Comparison of ENCODE assay signal across 12 cellular contexts in the genomic region with DNA sequence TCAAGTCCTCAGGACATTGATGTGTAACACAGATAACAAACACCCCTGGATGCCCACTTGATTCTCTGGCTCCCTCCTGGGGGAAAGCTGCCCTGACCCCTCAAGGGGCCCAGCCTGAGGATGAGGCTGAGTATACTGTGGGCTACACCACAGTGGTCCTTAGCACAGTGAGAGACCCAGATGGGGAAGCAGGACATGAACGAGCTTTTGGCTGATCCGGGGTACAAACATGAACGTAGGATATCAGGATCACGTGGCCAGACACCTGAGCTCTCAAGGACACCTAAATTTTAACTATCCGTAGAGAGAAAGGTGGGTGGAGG.
A peak's percentile ranks its signal among the peaks of the same experiment; 100 is the strongest.
DNase-seq lines count a peak whose midpoint lies in the region; ATAC-seq and TF ChIP-seq lines count a peak whose summit lies in the region.
"Had no signal": no experiment of that assay in that cellular context is flagged by ENCODE, and none has a peak within 500 bp of the region (broad histone marks: within the 10 kb centered on the region; RNA-seq: fewer than 3 reads in every experiment).

No MANE protein-coding gene starts in this region.

- H3K4me1 ChIP-seq in Karpas-422 (ENCODE audit: low read length) (peaks cover 64% of the 10 kb centered on the region), endocrine pancreas (ENCODE audit: control insufficient read depth, insufficient read depth, low read length) (no peaks in the 10 kb centered on the region), smooth muscle cell (ENCODE audit: low read depth) (no peaks in the 10 kb centered on the region)
- H3K4me1 ChIP-seq: foreskin keratinocyte, left ventricle myocardium inferior had no signal

- DNase-seq in Karpas-422 (no peak), smooth muscle cell (lab: John Stamatoyannopoulos, UW; ENCODE audit: unreplicated experiment) (no peak), DMS153 treated with DMSO at 0.1 percent for 48 hours (lab: John Stamatoyannopoulos, UW; ENCODE audit: unreplicated experiment) (no peak), AML-193 (lab: John Stamatoyannopoulos, UW) (no peak), HUDEP-2 (lab: John Stamatoyannopoulos, UW; ENCODE audit: unreplicated experiment in 76 of 76) (no peak)
- DNase-seq: cerebellar nuclear complex, left ventricle myocardium inferior, NCI-H226 had no signal

- H3K27ac ChIP-seq in Karpas-422 (ENCODE audit: low read length): peak overlapping the region; percentile 76
- H3K27ac ChIP-seq in smooth muscle cell (ENCODE audit: low read depth): no peak overlapping the region
- H3K27ac ChIP-seq: foreskin keratinocyte, left ventricle myocardium inferior had no signal

- H3K4me2 ChIP-seq in Karpas-422 (ENCODE audit: low read depth, low read length, poor library complexity, severe bottlenecking) (peak overlapping the region; percentile 66), smooth muscle cell (no peak overlapping the region)

- no peaks in the 10 kb centered on the region for H3K9me2 ChIP-seq in Karpas-422 (replicated peaks; ENCODE audit: insufficient read depth, low read length)

- no peak for TF ChIP-seq CTCF in smooth muscle cell (IDR thresholded peaks at IDR 0.05; ENCODE audit: borderline replicate concordance, insufficient read depth, poor library complexity, severe bottlenecking)

- ATAC-seq in GM19438 (IDR thresholded peaks at IDR 0.05; ENCODE audit: low read depth, unreplicated experiment) (peak; percentile 10), HG02571 (IDR thresholded peaks at IDR 0.05; ENCODE audit: unreplicated experiment) (no peak)

- H3K9ac ChIP-seq in Karpas-422 (ENCODE audit: low read length): peak overlapping the region; percentile 54
- peak overlapping the region; percentile 6 for H3K9ac ChIP-seq in endocrine pancreas (ENCODE audit: control insufficient read depth, insufficient read depth, low read length)
- no peak overlapping the region for H3K9ac ChIP-seq in smooth muscle cell (ENCODE audit: low read depth)

- H3K79me2 ChIP-seq in Karpas-422 (ENCODE audit: low read length) (no peaks in the 10 kb centered on the region), smooth muscle cell (ENCODE audit: low read depth) (no peaks in the 10 kb centered on the region)

- peak overlapping the region; percentile 27; the same call in 1 of the 2 replicates for H3K4me3 ChIP-seq in Karpas-422 (ENCODE audit: low read length)
- no peak overlapping the region for H3K4me3 ChIP-seq in endocrine pancreas (ENCODE audit: control insufficient read depth, insufficient read depth, low read length)
- no peak overlapping the region for H3K4me3 ChIP-seq in smooth muscle cell
- H3K4me3 ChIP-seq: left ventricle myocardium inferior had no signal

- H2AFZ ChIP-seq in Karpas-422 (ENCODE audit: low read length): peak overlapping the region; percentile 39; the same call in 1 of the 2 replicates
- H2AFZ ChIP-seq in smooth muscle cell (ENCODE audit: low read depth): peak overlapping the region; percentile 13

- WGBS in smooth muscle cell (ENCODE audit: low lambda C conversion rate): 76% methylated on average over 5 of the region's 5 CpGs

- H3K27me3 ChIP-seq in Karpas-422 (ENCODE audit: low read length) (no peaks in the 10 kb centered on the region), endocrine pancreas (ENCODE audit: control insufficient read depth, insufficient read depth, low read length) (no peaks in the 10 kb centered on the region), smooth muscle cell (ENCODE audit: low read depth) (peaks cover 44% of the 10 kb centered on the region)

- H3F3A ChIP-seq in smooth muscle cell (ENCODE audit: low read depth): no peaks in the 10 kb centered on the region

- H4K20me1 ChIP-seq in Karpas-422 (ENCODE audit: insufficient read depth, low read depth, low read length) (no peaks in the 10 kb centered on the region), smooth muscle cell (ENCODE audit: low read depth) (no peaks in the 10 kb centered on the region)

- H3K9me3 ChIP-seq in Karpas-422 (ENCODE audit: low read length): no peaks in the 10 kb centered on the region
- H3K9me3 ChIP-seq in endocrine pancreas (ENCODE audit: control insufficient read depth, low read length): no peaks in the 10 kb centered on the region
- no peaks in the 10 kb centered on the region for H3K9me3 ChIP-seq in smooth muscle cell (replicated peaks; ENCODE audit: low read depth)
- H3K9me3 ChIP-seq: left ventricle myocardium inferior had no signal

- H3K36me3 ChIP-seq in Karpas-422 (ENCODE audit: insufficient read depth, low read length) (no peaks in the 10 kb centered on the region), endocrine pancreas (ENCODE audit: control insufficient read depth, insufficient read depth, low read length) (no peaks in the 10 kb centered on the region), smooth muscle cell (ENCODE audit: low read depth) (no peaks in the 10 kb centered on the region)
- H3K36me3 ChIP-seq: left ventricle myocardium inferior had no signal
